ENCODE assay signal across 1 cellular context in the genomic region with DNA sequence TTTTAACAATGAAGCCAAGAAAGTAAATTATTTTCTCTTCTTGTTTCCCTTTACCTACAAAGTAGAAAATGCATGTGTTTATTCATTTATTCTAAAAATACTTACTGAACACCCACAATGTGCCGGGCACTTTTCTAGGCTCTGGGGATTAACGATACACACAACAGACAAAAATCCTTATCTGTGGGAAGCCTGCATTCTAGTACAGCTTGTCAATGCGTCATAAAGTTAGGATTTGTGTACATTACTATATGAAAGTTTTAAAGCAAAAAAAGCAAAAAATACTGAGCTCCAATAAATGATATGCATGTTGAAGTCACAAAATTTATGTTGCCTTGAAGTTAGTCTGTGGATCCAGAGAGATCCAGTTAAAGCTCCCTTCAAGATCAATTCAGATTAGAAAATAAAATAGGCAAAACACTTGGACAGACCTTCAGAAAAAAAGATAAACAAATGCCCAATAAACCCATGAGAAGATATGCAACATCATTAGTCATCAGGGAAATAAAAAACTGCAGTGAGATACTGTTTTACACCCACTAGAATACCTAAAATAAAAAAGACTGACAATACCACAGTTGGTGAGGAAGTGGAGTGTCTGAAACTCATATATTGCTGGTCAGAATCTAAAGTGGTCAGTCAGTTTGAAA.
TF ChIP-seq lines count a peak whose summit lies in the region.

No MANE protein-coding gene starts in this region.

TF ChIP-seq in K562, 482 proteins besides CTCF, POLR2A, EP300 and RAD21:
- TF ChIP-seq HDAC1 (IDR thresholded peaks at IDR 0.05) (no peak), MCM5 (IDR thresholded peaks at IDR 0.05; ENCODE audit: low read depth) (no peak), NCOA4 (IDR thresholded peaks at IDR 0.05; ENCODE audit: partially characterized antibody) (no peak), ZNF282 (CRISPR knock-in tag; IDR thresholded peaks at IDR 0.05) (no peak), CUX1 (CRISPR knock-in tag; IDR thresholded peaks at IDR 0.05) (no peak), ZSCAN29 (IDR thresholded peaks at IDR 0.05) (no peak), ZBTB11 (CRISPR knock-in tag; IDR thresholded peaks at IDR 0.05) (no peak), JUN (IDR thresholded peaks at IDR 0.05; ENCODE audit: borderline replicate concordance, low read depth, low read length) (no peak), JUN (CRISPR knock-in tag; IDR thresholded peaks at IDR 0.05; ENCODE audit: borderline replicate concordance) (no peak), KDM1A (IDR thresholded peaks at IDR 0.05) (no peak), ZNF764 (CRISPR knock-in tag; IDR thresholded peaks at IDR 0.05; ENCODE audit: low read depth) (no peak)
